ENCODE assay signal across 39 cellular contexts in genomic region chr1:6512245-6512907, GRCh38. TPM values are rescaled to one million over a fixed set of nuclear protein-coding genes. Genes with fewer than 3 reads are reported as not detected.
DNase-seq lines count a peak whose midpoint lies in the region; ATAC-seq, FAIRE-seq and TF ChIP-seq lines count a peak whose summit lies in the region.
"Had no signal": no experiment of that assay in that cellular context is flagged by ENCODE, and none has a peak within 500 bp of the region (broad histone marks: within the 10 kb centered on the region; RNA-seq: fewer than 3 reads in every experiment).

No MANE protein-coding gene starts in this region.

- no peak for TF ChIP-seq POLR2A in HepG2 (IDR thresholded peaks at IDR 0.05; ENCODE audit: insufficient read depth in 1 of 2, low read depth in 2 of 2, low read length in 2 of 2)

- H3K4me1 Mint-ChIP-seq in activated naive CD4-positive, alpha-beta T cell treated with anti-CD3 and anti-CD28 coated beads, Interleukin-2, amount 50 U/mL, for 24 hours, result no peaks in the 10 kb centered on the region
- H3K4me1 Mint-ChIP-seq: activated naive CD8-positive, alpha-beta T cell treated with anti-CD3 and anti-CD28 coated beads, Interleukin-2, amount 10 ng/mL, durations not matched to agents 7 days and 5 days; T-cell had no signal

- H3K27me3 ChIP-seq in HepG2 (ENCODE audit: control insufficient read depth in 1 of 2, insufficient read depth in 2 of 2, low read length in 2 of 2) (peaks cover 11 to 14% of the 10 kb centered on the region in 2 experiments; a peak in 3 of 5 replicates), subcutaneous abdominal adipose tissue (ENCODE audit: control insufficient read depth in 5 of 5, insufficient read depth in 4 of 5, low read length in 5 of 5) (no peaks in the 10 kb centered on the region)
- H3K27me3 ChIP-seq: ascending aorta, cardiac muscle cell, colonic mucosa, Peyer's patch had no signal

- in situ Hi-C loops in HepG2 (cut with HindIII; ENCODE audit: extremely low pct_ligation_motif_present, low pct_unique_long_range_greater_than_20kb), result no loop called here

- H3K9me3 Mint-ChIP-seq in activated naive CD4-positive, alpha-beta T cell treated with anti-CD3 and anti-CD28 coated beads, Interleukin-2, amount 50 U/mL, for 24 hours, result no peaks in the 10 kb centered on the region
- H3K9me3 Mint-ChIP-seq: activated naive CD8-positive, alpha-beta T cell treated with anti-CD3 and anti-CD28 coated beads, Interleukin-2, amount 10 ng/mL, durations not matched to agents 7 days and 5 days; HFFc6; stimulated activated naive CD8-positive, alpha-beta T cell treated with anti-CD3 and anti-CD28 coated beads, Interleukin-15, Interleukin-2, amounts not matched to agents 100 ng/mL and 50 ng/mL, for 24 hours; T-cell had no signal

- FAIRE-seq in HepG2 (lab: Jason Lieb, UNC), result no peak
- FAIRE-seq: GM12892, urothelium cell line had no signal

- no peaks in the 10 kb centered on the region for H3K27me3 Mint-ChIP-seq in activated naive CD4-positive, alpha-beta T cell treated with anti-CD3 and anti-CD28 coated beads, Interleukin-2, amount 50 U/mL, for 24 hours
- H3K27me3 Mint-ChIP-seq: activated naive CD8-positive, alpha-beta T cell treated with anti-CD3 and anti-CD28 coated beads, Interleukin-2, amount 10 ng/mL, durations not matched to agents 7 days and 5 days; stimulated activated naive CD8-positive, alpha-beta T cell treated with anti-CD3 and anti-CD28 coated beads, Interleukin-15, Interleukin-2, amounts not matched to agents 100 ng/mL and 50 ng/mL, for 24 hours; T-cell had no signal

- BruUV-seq in HepG2 (replicated peaks; lab: Mats Ljungman, UMichigan), result no TSS peak

- TF ChIP-seq EP300 in HepG2 (IDR thresholded peaks at IDR 0.05; ENCODE audit: low read depth in 2 of 2, low read length in 2 of 2) (peak in 1 of 2 experiments; percentile 58; a peak in 1 of 4 replicates), HepG2 (CRISPR knock-in tag; IDR thresholded peaks at IDR 0.05; ENCODE audit: borderline replicate concordance) (no peak)

- H3K79me2 ChIP-seq in HepG2 (ENCODE audit: insufficient read depth, low read length), result no peaks in the 10 kb centered on the region

- H3K9ac ChIP-seq in HepG2 (ENCODE audit: insufficient read depth, low read depth, low read length) (peak overlapping the region; percentile 50; the same call in 1 of the 2 replicates), subcutaneous abdominal adipose tissue (ENCODE audit: low read length in 5 of 5) (peak overlapping the region in 2 of 5 donors; percentile 19 to 30)

- H3K9me3 ChIP-seq in HepG2 (ENCODE audit: low read length) (no peaks in the 10 kb centered on the region), subcutaneous abdominal adipose tissue (ENCODE audit: control insufficient read depth in 5 of 5, low read length in 5 of 5) (no peaks in the 10 kb centered on the region)
- H3K9me3 ChIP-seq: ascending aorta, colonic mucosa, Peyer's patch, thoracic aorta had no signal

- intact Hi-C loops in HepG2 (cut with micrococcal nuclease; ENCODE audit: unreplicated experiment), result no loop called here

- peak overlapping the region; percentile 90 for H3K4me2 ChIP-seq in HepG2 (ENCODE audit: low read depth, low read length)

- H3K4me3 Mint-ChIP-seq in activated naive CD4-positive, alpha-beta T cell treated with anti-CD3 and anti-CD28 coated beads, Interleukin-2, amount 50 U/mL, for 24 hours, result no peak overlapping the region
- H3K4me3 Mint-ChIP-seq: activated naive CD8-positive, alpha-beta T cell treated with anti-CD3 and anti-CD28 coated beads, Interleukin-2, amount 10 ng/mL, durations not matched to agents 7 days and 5 days; HFFc6; stimulated activated naive CD8-positive, alpha-beta T cell treated with anti-CD3 and anti-CD28 coated beads, Interleukin-15, Interleukin-2, amounts not matched to agents 100 ng/mL and 50 ng/mL, for 24 hours; T-cell had no signal

- no peaks in the 10 kb centered on the region for H4K20me1 ChIP-seq in HepG2 (ENCODE audit: insufficient read depth, low read length)

- no peak overlapping the region for H2AFZ ChIP-seq in HepG2 (ENCODE audit: low read length)

- ATAC-seq in HepG2, result peak; percentile 40
- ATAC-seq in GM18861 (IDR thresholded peaks at IDR 0.05; ENCODE audit: unreplicated experiment), result no peak
- no peak for ATAC-seq in GM19328 (IDR thresholded peaks at IDR 0.05; ENCODE audit: unreplicated experiment)
- ATAC-seq: left cardiac atrium, right cardiac atrium, T-cell had no signal

- H3K4me3 ChIP-seq in HepG2 (replicated peaks in 1 of 3; ENCODE audit: insufficient read depth in 1 of 3, low read depth in 2 of 3, low read length in 3 of 3), result peak overlapping the region; percentile 6 to 53 (median 21); a peak in 5 of 6 replicates
- H3K4me3 ChIP-seq in subcutaneous abdominal adipose tissue (ENCODE audit: low read depth in 1 of 5, low read length in 5 of 5), result no peak overlapping the region
- H3K4me3 ChIP-seq: ascending aorta, cardiac muscle cell, colonic mucosa, Peyer's patch, thoracic aorta had no signal

- TF ChIP-seq RAD21 in HepG2 (CRISPR knock-in tag; IDR thresholded peaks at IDR 0.05), result no peak

- CTCF ChIA-PET in HepG2 (lab: Yijun Ruan, JAX; ENCODE audit: low intra/inter-chr PET ratio, low total read pairs), result no interaction called here

- H3K27ac Mint-ChIP-seq in activated naive CD4-positive, alpha-beta T cell treated with anti-CD3 and anti-CD28 coated beads, Interleukin-2, amount 50 U/mL, for 24 hours, result peak overlapping the region; percentile 35
- H3K27ac Mint-ChIP-seq: activated naive CD8-positive, alpha-beta T cell treated with anti-CD3 and anti-CD28 coated beads, Interleukin-2, amount 10 ng/mL, durations not matched to agents 7 days and 5 days; HFFc6; stimulated activated naive CD8-positive, alpha-beta T cell treated with anti-CD3 and anti-CD28 coated beads, Interleukin-15, Interleukin-2, amounts not matched to agents 100 ng/mL and 50 ng/mL, for 24 hours; T-cell had no signal

- TF ChIP-seq CTCF in HepG2 (CRISPR knock-in tag; IDR thresholded peaks at IDR 0.05), result no peak

- H3K27ac ChIP-seq in HepG2 (ENCODE audit: extremely low read length, insufficient read depth, low read length) (peak overlapping the region; percentile 54), subcutaneous abdominal adipose tissue (ENCODE audit: low read depth, low read length) (peak overlapping the region; percentile 11)
- H3K27ac ChIP-seq: C4-2B, cardiac muscle cell, colonic mucosa, Peyer's patch had no signal

- H3K4me1 ChIP-seq in HepG2 (ENCODE audit: insufficient read depth, low read length) (peaks cover 59% of the 10 kb centered on the region), subcutaneous abdominal adipose tissue (ENCODE audit: control insufficient read depth in 5 of 5, insufficient read depth in 5 of 5, low read length in 5 of 5) (peaks cover 2 to 80% (median 62%) of the 10 kb centered on the region in 5 donors)
- H3K4me1 ChIP-seq: colonic mucosa, Peyer's patch had no signal

- no peak for DNase-seq in activated naive CD4-positive, alpha-beta T cell (lab: John Stamatoyannopoulos, UW)
- peak; percentile 39 for DNase-seq in HepG2 (ENCODE audit: low spot score)
- DNase-seq: activated CD4-positive, alpha-beta T cell treated with anti-CD3 and anti-CD28 coated beads for 48 hours; activated CD8-positive, alpha-beta memory T cell treated with anti-CD3 and anti-CD28 coated beads for 24 hours; activated naive CD8-positive, alpha-beta T cell treated with anti-CD3 and anti-CD28 coated beads, Interleukin-2, amount 10 ng/mL, durations not matched to agents 7 days and 5 days; activated T-cell treated with anti-CD3 and anti-CD28 coated beads for 4 hours; colonic mucosa; COR-L47; effector CD8-positive, alpha-beta T cell; HFFc6; hippocampal formation; KG1; left cardiac atrium; NCI-H1105; NCI-H187; NCI-H2171; Peyer's patch; stimulated activated CD8-positive, alpha-beta memory T cell treated with anti-CD3 and anti-CD28 coated beads, Interleukin-4, amount 100 ng/mL, for 48 hours; T-cell had no signal

- WGBS in HepG2 (ENCODE audit: low lambda C conversion rate), result 85% methylated on average over 8 of the region's 19 CpGs

- H3K36me3 Mint-ChIP-seq in activated naive CD4-positive, alpha-beta T cell treated with anti-CD3 and anti-CD28 coated beads, Interleukin-2, amount 50 U/mL, for 24 hours, result no peaks in the 10 kb centered on the region
- H3K36me3 Mint-ChIP-seq: activated naive CD8-positive, alpha-beta T cell treated with anti-CD3 and anti-CD28 coated beads, Interleukin-2, amount 10 ng/mL, durations not matched to agents 7 days and 5 days; T-cell had no signal

- POLR2A ChIA-PET in HepG2 (lab: Yijun Ruan, JAX), result interaction anchor here (0.6 to 2.5 kb wide), 4 partner anchors 9 to 22 kb away, joined by 3 to 20 read pairs (median 9); partner anchors contain the start of gene PLEKHG5

- no peaks in the 10 kb centered on the region for H3K36me3 ChIP-seq in HepG2 (replicated peaks in 1 of 2; ENCODE audit: control insufficient read depth in 1 of 2, insufficient read depth in 2 of 2, low read length in 2 of 2)
- no peaks in the 10 kb centered on the region for H3K36me3 ChIP-seq in subcutaneous abdominal adipose tissue (ENCODE audit: control insufficient read depth in 5 of 5, insufficient read depth in 5 of 5, low read length in 5 of 5)
- H3K36me3 ChIP-seq: ascending aorta, cardiac muscle cell, colonic mucosa, Peyer's patch, thoracic aorta had no signal

RNA-seq across cellular contexts. Expression of gene PLEKHG5, which starts 20.9 kb away (rescaled TPM):
- 1.9 and 3.5 TPM in 2 replicates for total RNA-seq in HepG2 (2016; rRNA removed; fragmentation: Illumina TruSeq; extraction: Trizol)
- 0.51 and 0.62 TPM in 2 replicates for total RNA-seq in HepG2 (2016; cell fraction: cytosol; rRNA removed; fragmentation: Illumina TruSeq; extraction: Trizol; ENCODE audit: low read depth)
- total RNA-seq in HepG2 (2016; cell fraction: insoluble cytoplasmic fraction; rRNA removed; fragmentation: Illumina TruSeq; extraction: Trizol), result 1.4 and 3.4 TPM in 2 replicates
- 0.99 and 1.2 TPM in 2 replicates for total RNA-seq in HepG2 (2016; cell fraction: membrane; rRNA removed; fragmentation: Illumina TruSeq; extraction: Trizol)
- total RNA-seq in HepG2 (2016; cell fraction: nucleus; rRNA removed; fragmentation: Illumina TruSeq; extraction: Trizol), result 3.3 and 4.4 TPM in 2 replicates
- 1.9 and 2.6 TPM in 2 replicates for polyA plus RNA-seq in HepG2 (2011; rRNA removed)
- 1.1 and 1.7 TPM in 2 replicates for polyA plus RNA-seq in HepG2 (2011; cell fraction: cytosol; rRNA removed)
- polyA plus RNA-seq in HepG2 (2011; cell fraction: nucleus; rRNA removed), result 17.2 and 22.8 TPM in 2 replicates
- polyA plus RNA-seq in HepG2 (2012), result 1.4 and 1.5 TPM in 2 replicates
- polyA plus RNA-seq in HepG2 (2016; cell fraction: cytosol; fragmentation: Illumina TruSeq; extraction: Trizol; ENCODE audit: low read depth), result 0.23 and 0.25 TPM in 2 replicates
- 1.9 and 2.0 TPM in 2 replicates for polyA plus RNA-seq in HepG2 (2016; cell fraction: insoluble cytoplasmic fraction; fragmentation: Illumina TruSeq; extraction: Trizol; ENCODE audit: low read depth)
- 0.45 and 0.71 TPM in 2 replicates for polyA plus RNA-seq in HepG2 (2016; cell fraction: membrane; fragmentation: Illumina TruSeq; extraction: Trizol; ENCODE audit: low read depth)
- 9.3 and 11.3 TPM in 2 replicates for polyA plus RNA-seq in HepG2 (2016; cell fraction: nucleus; fragmentation: Illumina TruSeq; extraction: Trizol; ENCODE audit: insufficient read depth, low read depth)
- polyA minus RNA-seq in HepG2 (2011; rRNA and poly(A)+ RNA removed; ENCODE audit: low replicate concordance), result 1.9 and 3.8 TPM in 2 replicates
- 1.4 TPM in 2 replicates for polyA minus RNA-seq in HepG2 (2011; cell fraction: cytosol; rRNA and poly(A)+ RNA removed)
- polyA minus RNA-seq in HepG2 (2011; cell fraction: nucleus; rRNA and poly(A)+ RNA removed), result 2.6 and 3.0 TPM in 2 replicates

RNA-seq across cellular contexts. Expression of gene NOL9, which starts 41.9 kb away (rescaled TPM):
- 20.2 and 24.7 TPM in 2 replicates for total RNA-seq in HepG2 (2016; rRNA removed; fragmentation: Illumina TruSeq; extraction: Trizol)
- total RNA-seq in HepG2 (2016; cell fraction: cytosol; rRNA removed; fragmentation: Illumina TruSeq; extraction: Trizol; ENCODE audit: low read depth), result 4.3 and 6.3 TPM in 2 replicates
- 19.4 and 25.8 TPM in 2 replicates for total RNA-seq in HepG2 (2016; cell fraction: insoluble cytoplasmic fraction; rRNA removed; fragmentation: Illumina TruSeq; extraction: Trizol)
- 5.9 and 8.3 TPM in 2 replicates for total RNA-seq in HepG2 (2016; cell fraction: membrane; rRNA removed; fragmentation: Illumina TruSeq; extraction: Trizol)
- 26.3 and 28.9 TPM in 2 replicates for total RNA-seq in HepG2 (2016; cell fraction: nucleus; rRNA removed; fragmentation: Illumina TruSeq; extraction: Trizol)
- 13.0 and 18.0 TPM in 2 replicates for polyA plus RNA-seq in HepG2 (2011; rRNA removed)
- 4.1 and 6.3 TPM in 2 replicates for polyA plus RNA-seq in HepG2 (2011; cell fraction: cytosol; rRNA removed)
- 21.8 and 23.2 TPM in 2 replicates for polyA plus RNA-seq in HepG2 (2011; cell fraction: nucleus; rRNA removed)
- 5.5 and 7.7 TPM in 2 replicates for polyA plus RNA-seq in HepG2 (2012)
- 1.00 and 1.3 TPM in 2 replicates for polyA plus RNA-seq in HepG2 (2016; cell fraction: cytosol; fragmentation: Illumina TruSeq; extraction: Trizol; ENCODE audit: low read depth)
- polyA plus RNA-seq in HepG2 (2016; cell fraction: insoluble cytoplasmic fraction; fragmentation: Illumina TruSeq; extraction: Trizol; ENCODE audit: low read depth), result 11.8 and 15.3 TPM in 2 replicates
- 2.0 and 2.6 TPM in 2 replicates for polyA plus RNA-seq in HepG2 (2016; cell fraction: membrane; fragmentation: Illumina TruSeq; extraction: Trizol; ENCODE audit: low read depth)
- polyA plus RNA-seq in HepG2 (2016; cell fraction: nucleus; fragmentation: Illumina TruSeq; extraction: Trizol; ENCODE audit: insufficient read depth, low read depth), result 25.2 and 25.4 TPM in 2 replicates
- polyA minus RNA-seq in HepG2 (2011; rRNA and poly(A)+ RNA removed; ENCODE audit: low replicate concordance), result 14.0 and 45.5 TPM in 2 replicates
- polyA minus RNA-seq in HepG2 (2011; cell fraction: cytosol; rRNA and poly(A)+ RNA removed), result 5.5 and 8.8 TPM in 2 replicates
- polyA minus RNA-seq in HepG2 (2011; cell fraction: nucleus; rRNA and poly(A)+ RNA removed), result 63.2 and 74.2 TPM in 2 replicates

RNA-seq across cellular contexts. Expression of gene TAS1R1, which starts 42.7 kb away (rescaled TPM):
- 0.98 and 1.4 TPM in 2 replicates for total RNA-seq in HepG2 (2016; rRNA removed; fragmentation: Illumina TruSeq; extraction: Trizol)
- 0.26 and 0.30 TPM in 2 replicates for total RNA-seq in HepG2 (2016; cell fraction: cytosol; rRNA removed; fragmentation: Illumina TruSeq; extraction: Trizol; ENCODE audit: low read depth)
- total RNA-seq in HepG2 (2016; cell fraction: insoluble cytoplasmic fraction; rRNA removed; fragmentation: Illumina TruSeq; extraction: Trizol), result 1.4 and 1.7 TPM in 2 replicates
- total RNA-seq in HepG2 (2016; cell fraction: membrane; rRNA removed; fragmentation: Illumina TruSeq; extraction: Trizol), result 1.1 and 2.0 TPM in 2 replicates
- 1.1 TPM in 2 replicates for total RNA-seq in HepG2 (2016; cell fraction: nucleus; rRNA removed; fragmentation: Illumina TruSeq; extraction: Trizol)
- 1.6 and 1.9 TPM in 2 replicates for polyA plus RNA-seq in HepG2 (2011; rRNA removed)
- polyA plus RNA-seq in HepG2 (2011; cell fraction: cytosol; rRNA removed), result 1.8 and 2.4 TPM in 2 replicates
- polyA plus RNA-seq in HepG2 (2011; cell fraction: nucleus; rRNA removed), result 0.93 and 1.9 TPM in 2 replicates
- polyA plus RNA-seq in HepG2 (2012), result 0.30 and 0.32 TPM in 2 replicates
- 0.71 and 0.72 TPM in 2 replicates for polyA plus RNA-seq in HepG2 (2016; cell fraction: cytosol; fragmentation: Illumina TruSeq; extraction: Trizol; ENCODE audit: low read depth)
- polyA plus RNA-seq in HepG2 (2016; cell fraction: insoluble cytoplasmic fraction; fragmentation: Illumina TruSeq; extraction: Trizol; ENCODE audit: low read depth), result 0.81 and 1.2 TPM in 2 replicates
- polyA plus RNA-seq in HepG2 (2016; cell fraction: membrane; fragmentation: Illumina TruSeq; extraction: Trizol; ENCODE audit: low read depth), result 1.2 TPM in 2 replicates
- polyA plus RNA-seq in HepG2 (2016; cell fraction: nucleus; fragmentation: Illumina TruSeq; extraction: Trizol; ENCODE audit: insufficient read depth, low read depth), result 1.9 and 2.5 TPM in 2 replicates
- 0.09 and 5.5 TPM in 2 replicates for polyA minus RNA-seq in HepG2 (2011; rRNA and poly(A)+ RNA removed; ENCODE audit: low replicate concordance)
- 0.79 and 1.3 TPM in 2 replicates for polyA minus RNA-seq in HepG2 (2011; cell fraction: cytosol; rRNA and poly(A)+ RNA removed)
- polyA minus RNA-seq in HepG2 (2011; cell fraction: nucleus; rRNA and poly(A)+ RNA removed), result 0.26 and 1.2 TPM in 2 replicates
- total RNA-seq: A172; activated naive CD8-positive, alpha-beta T cell treated with anti-CD3 and anti-CD28 coated beads, Interleukin-2, amount 10 ng/mL, durations not matched to agents 7 days and 5 days; ascending aorta; cardiac muscle cell; colonic mucosa; G401; HFFc6; HT1080; left cardiac atrium; lung microvascular endothelial cell; MCF 10A; NCI-H460; Peyer's patch; posterior vena cava; right cardiac atrium; T-cell had no signal
- polyA plus RNA-seq: neural cell, right cardiac atrium had no signal

RNA-seq across cellular contexts. Expression of gene TNFRSF25, which starts 46.4 kb away (rescaled TPM):
- 0.55 and 1.5 TPM in 2 replicates for total RNA-seq in HepG2 (2016; rRNA removed; fragmentation: Illumina TruSeq; extraction: Trizol)
- 0.40 and 0.44 TPM in 2 replicates for total RNA-seq in HepG2 (2016; cell fraction: cytosol; rRNA removed; fragmentation: Illumina TruSeq; extraction: Trizol; ENCODE audit: low read depth)
- total RNA-seq in HepG2 (2016; cell fraction: insoluble cytoplasmic fraction; rRNA removed; fragmentation: Illumina TruSeq; extraction: Trizol), result 0.13 and 0.97 TPM in 2 replicates
- total RNA-seq in HepG2 (2016; cell fraction: membrane; rRNA removed; fragmentation: Illumina TruSeq; extraction: Trizol), result 0.34 and 0.37 TPM in 2 replicates
- total RNA-seq in HepG2 (2016; cell fraction: nucleus; rRNA removed; fragmentation: Illumina TruSeq; extraction: Trizol), result 1.5 and 1.6 TPM in 2 replicates
- 1.4 and 1.6 TPM in 2 replicates for polyA plus RNA-seq in HepG2 (2011; rRNA removed)
- 0.47 and 0.64 TPM in 2 replicates for polyA plus RNA-seq in HepG2 (2011; cell fraction: cytosol; rRNA removed)
- 18.5 and 21.8 TPM in 2 replicates for polyA plus RNA-seq in HepG2 (2011; cell fraction: nucleus; rRNA removed)
- 3.9 and 4.6 TPM in 2 replicates for polyA plus RNA-seq in HepG2 (2012)
- polyA plus RNA-seq in HepG2 (2016; cell fraction: cytosol; fragmentation: Illumina TruSeq; extraction: Trizol; ENCODE audit: low read depth), result 0.43 TPM in 1 of 2 replicates, not detected in the other
- polyA plus RNA-seq in HepG2 (2016; cell fraction: insoluble cytoplasmic fraction; fragmentation: Illumina TruSeq; extraction: Trizol; ENCODE audit: low read depth), result 0.17 and 0.44 TPM in 2 replicates
- polyA plus RNA-seq in HepG2 (2016; cell fraction: membrane; fragmentation: Illumina TruSeq; extraction: Trizol; ENCODE audit: low read depth), result 0.17 TPM in 1 of 2 replicates, not detected in the other
- 5.2 and 7.0 TPM in 2 replicates for polyA plus RNA-seq in HepG2 (2016; cell fraction: nucleus; fragmentation: Illumina TruSeq; extraction: Trizol; ENCODE audit: insufficient read depth, low read depth)
- 0.68 and 1.8 TPM in 2 replicates for polyA minus RNA-seq in HepG2 (2011; rRNA and poly(A)+ RNA removed; ENCODE audit: low replicate concordance)
- polyA minus RNA-seq in HepG2 (2011; cell fraction: cytosol; rRNA and poly(A)+ RNA removed), result not detected in 2 replicates
- 1.3 and 1.9 TPM in 2 replicates for polyA minus RNA-seq in HepG2 (2011; cell fraction: nucleus; rRNA and poly(A)+ RNA removed)

Comparison
In these comparisons a context has a peak if more than half of its experiments do, and no peak if none do; other contexts are left out.
1. H3K4me3 ChIP-seq: peak in HepG2 (3 of 3); none in subcutaneous abdominal adipose tissue (0 of 5).